2 cellular contexts compared by ENCODE assay signal in genomic region chr1:91245437-91245836, GRCh38.
TF ChIP-seq lines count a peak whose summit lies in the region.

No MANE protein-coding gene starts in this region.

TF ChIP-seq in GM23338, 12 proteins besides CTCF, POLR2A, EP300 and RAD21 (continued from another document):
- TF ChIP-seq REST (IDR thresholded peaks at IDR 0.05; ENCODE audit: unreplicated experiment), result no peak
- TF ChIP-seq JUNB (IDR thresholded peaks at IDR 0.05; ENCODE audit: unreplicated experiment), result no peak
- no peak for TF ChIP-seq CREB1 (CRISPR knock-in tag; IDR thresholded peaks at IDR 0.05; ENCODE audit: low read depth)
- TF ChIP-seq STAT1 (IDR thresholded peaks at IDR 0.05; ENCODE audit: unreplicated experiment), result no peak
- TF ChIP-seq ETS1 (IDR thresholded peaks at IDR 0.05), result no peak
- no peak for TF ChIP-seq ZNF331 (CRISPR knock-in tag; IDR thresholded peaks at IDR 0.05; ENCODE audit: low read depth)
- TF ChIP-seq ZNF462 (CRISPR knock-in tag; IDR thresholded peaks at IDR 0.05), result no peak
- no peak for TF ChIP-seq EZH2phosphoT487 (IDR thresholded peaks at IDR 0.05; ENCODE audit: unreplicated experiment)

TF ChIP-seq in WTC11, 78 proteins besides CTCF, POLR2A, EP300 and RAD21 (continued from another document):
- TF ChIP-seq ERG (CRISPR knock-in tag; IDR thresholded peaks at IDR 0.05) (no peak), SMAD3 (CRISPR knock-in tag; IDR thresholded peaks at IDR 0.05; ENCODE audit: borderline replicate concordance) (no peak), ZNF232 (CRISPR knock-in tag; IDR thresholded peaks at IDR 0.05) (no peak), RELA (CRISPR knock-in tag; IDR thresholded peaks at IDR 0.05; ENCODE audit: borderline replicate concordance) (no peak), IRF2 (CRISPR knock-in tag; IDR thresholded peaks at IDR 0.05; ENCODE audit: borderline replicate concordance, low read depth) (no peak), ZBTB21 (CRISPR knock-in tag; IDR thresholded peaks at IDR 0.05; ENCODE audit: borderline replicate concordance) (no peak), OVOL2 (CRISPR knock-in tag; IDR thresholded peaks at IDR 0.05; ENCODE audit: borderline replicate concordance) (no peak), ATF6 (CRISPR knock-in tag; IDR thresholded peaks at IDR 0.05) (no peak), MLX (CRISPR knock-in tag; IDR thresholded peaks at IDR 0.05) (no peak), ATF2 (CRISPR knock-in tag; IDR thresholded peaks at IDR 0.05; ENCODE audit: borderline replicate concordance, low read depth) (no peak), FOXJ3 (CRISPR knock-in tag; IDR thresholded peaks at IDR 0.05; ENCODE audit: borderline replicate concordance) (no peak), ZNF396 (CRISPR knock-in tag; IDR thresholded peaks at IDR 0.05; ENCODE audit: borderline replicate concordance) (no peak), FOXP1 (CRISPR knock-in tag; IDR thresholded peaks at IDR 0.05; ENCODE audit: borderline replicate concordance) (no peak)
TF ChIP-seq in WTC11: peak in this region for 0.
